Comparison of ENCODE assay signal across 8 cellular contexts in genomic region chr14:99271951-99272668, GRCh38. TPM values are rescaled to one million over a fixed set of nuclear protein-coding genes. Genes with fewer than 3 reads are reported as not detected.
DNase-seq lines count a peak whose midpoint lies in the region; FAIRE-seq and TF ChIP-seq lines count a peak whose summit lies in the region.

TSS of gene BCL11B (minus strand) at chr14:99272197. CDS start at chr14:99271218, 979 bp downstream.

- TF ChIP-seq POLR2A in H54 (IDR thresholded peaks at IDR 0.05; ENCODE audit: low read depth, low read length) = no peak

- H3K36me3 ChIP-seq in SK-N-MC (ENCODE audit: insufficient read depth, low read length) (peaks cover 23% of the 10 kb centered on the region), urinary bladder (ENCODE audit: insufficient read depth) (no peaks in the 10 kb centered on the region)

- peaks cover 2% of the 10 kb centered on the region for H3K4me1 ChIP-seq in urinary bladder (ENCODE audit: insufficient read depth)

- H3K27me3 Mint-ChIP-seq in progenitor cell of endocrine pancreas = peaks cover 75% of the 10 kb centered on the region

- H3K27ac ChIP-seq in SK-N-MC = peak within 1 kb of the TSS; percentile 96
- H3K27ac ChIP-seq in urinary bladder (ENCODE audit: low read depth) = no peak within 1 kb of the TSS

- H3K9me3 Mint-ChIP-seq in progenitor cell of endocrine pancreas (ENCODE audit: low read depth) = no peaks in the 10 kb centered on the region

- peak within 1 kb of the TSS; percentile 83 for H3K27ac Mint-ChIP-seq in progenitor cell of endocrine pancreas

- H3K4me1 Mint-ChIP-seq in progenitor cell of endocrine pancreas (ENCODE audit: low read depth) = peaks cover 31% of the 10 kb centered on the region

- no peak for FAIRE-seq in H54 (lab: Jason Lieb, UNC)

- no peaks in the 10 kb centered on the region for H3K36me3 Mint-ChIP-seq in progenitor cell of endocrine pancreas (ENCODE audit: insufficient read depth)

- H3K9me3 ChIP-seq in SK-N-MC (ENCODE audit: low read depth, low read length) = no peaks in the 10 kb centered on the region

- H3K4me3 Mint-ChIP-seq in progenitor cell of endocrine pancreas (ENCODE audit: low read depth) = peak within 1 kb of the TSS; percentile 72

- WGBS in urinary bladder = 1% methylated on average over 51 of the region's 51 CpGs

- peak; percentile 61 for TF ChIP-seq CTCF in progenitor cell of endocrine pancreas (IDR thresholded peaks at IDR 0.05; ENCODE audit: unreplicated experiment)

- H3K9ac ChIP-seq in SK-N-MC (ENCODE audit: insufficient read length) = peak within 1 kb of the TSS; percentile 100

- H3K4me3 ChIP-seq in SK-N-MC (peak within 1 kb of the TSS; percentile 83), urinary bladder (ENCODE audit: low read depth, low read length) (peak within 1 kb of the TSS; percentile 63)

- DNase-seq in EH (ENCODE audit: low read depth) (peak; percentile 82), H54 (ENCODE audit: insufficient read length, low spot score) (peak; percentile 59), M059J (ENCODE audit: low read depth) (peak; percentile 72), SK-N-MC (ENCODE audit: low read depth, low spot score) (peak; percentile 99), glomerular visceral epithelial cell (ENCODE audit: extremely low spot score) (peak; percentile 71), progenitor cell of endocrine pancreas (ENCODE audit: low spot score, unreplicated experiment) (peak; percentile 46)
- DNase-seq in activated naive CD4-positive, alpha-beta T cell treated with Interleukin-2 at 50 U/mL for 16 hours = peak; percentile 89

RNA-seq across cellular contexts. Expression of gene BCL11B, which starts in this region (rescaled TPM):
- 0.02 TPM in 1 of 2 replicates, not detected in the other for total RNA-seq in M059J (2014; rRNA removed; shearing (Covaris generic))
- total RNA-seq in progenitor cell of endocrine pancreas (2.3 and 2.9 TPM in 2 replicates), urinary bladder (1.3 TPM)
- 0.27 TPM for polyA plus RNA-seq in urinary bladder

Comparison
In these comparisons a context has a peak if more than half of its experiments do, and no peak if none do; other contexts are left out.
1. Peak in DNase-seq in M059J; RNA of the gene not detected or under 1 TPM.
2. DNase-seq: peak in every context shown above with its lines; median percentile 99 in SK-N-MC; 89 in activated naive CD4-positive, alpha-beta T cell treated with Interleukin-2 at 50 U/mL for 16 hours; 82 in EH; 72 in M059J; 71 in glomerular visceral epithelial cell; 59 in H54; 46 in progenitor cell of endocrine pancreas.